37 cellular contexts compared by ENCODE assay signal in the genomic region with DNA sequence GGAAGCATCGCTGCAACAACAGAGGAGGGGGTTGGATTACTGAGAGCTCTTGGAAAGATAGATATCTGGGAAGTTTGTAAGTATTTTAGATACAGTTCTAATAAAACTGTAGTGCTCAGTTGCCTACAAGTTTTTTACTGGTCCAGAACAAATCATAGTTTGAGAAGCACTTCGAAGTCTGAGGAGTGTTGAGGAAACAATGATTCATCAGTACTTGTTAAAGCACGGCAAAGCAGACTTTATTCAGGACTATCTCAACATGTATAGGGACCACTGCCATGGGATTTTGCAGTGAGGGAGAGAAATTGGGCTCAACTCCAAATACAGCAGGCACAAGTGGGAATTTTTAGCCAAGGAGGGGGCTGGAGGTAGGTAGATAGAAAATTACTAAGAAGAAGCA. TPM values are rescaled to one million over a fixed set of nuclear protein-coding genes. Genes with fewer than 3 reads are reported as not detected.
"Had no signal": no experiment of that assay in that cellular context is flagged by ENCODE, and none has a peak within 500 bp of the region (broad histone marks: within the 10 kb centered on the region; RNA-seq: fewer than 3 reads in every experiment).

No MANE protein-coding gene starts in this region.

- H3K36me3 ChIP-seq: heart right ventricle, left ventricle myocardium inferior, neural progenitor cell, spleen, tibial nerve had no signal

- H3K27me3 ChIP-seq: tibial nerve had no signal

- DNase-seq: activated CD4-positive, alpha-beta T cell treated with anti-CD3 and anti-CD28 coated beads, Interleukin-2, amount 10 ng/mL, durations not matched to agents 7 days and 5 days; activated CD4-positive, CD25-positive, alpha-beta regulatory T cell treated with anti-CD3 and anti-CD28 coated beads, Interleukin-2, amount 50 U/mL, for 72 hours; activated CD8-positive, alpha-beta T cell treated with anti-CD3 and anti-CD28 coated beads for 36 hours; activated naive CD4-positive, alpha-beta T cell; activated T-cell treated with anti-CD3 and anti-CD28 coated beads, Interleukin-2, amount 50 U/mL, for 4 hours; anterior cingulate cortex; central memory CD4-positive, alpha-beta T cell; effector CD8-positive, alpha-beta T cell; foreskin keratinocyte; heart right ventricle; left ventricle myocardium inferior; mesendoderm; natural killer cell; occipital lobe; right cardiac atrium; spleen; stimulated activated naive CD4-positive, alpha-beta T cell treated with Interleukin-2 at 50 U/mL for 16 hours; SW 1271; T-helper 9 cell had no signal

- H3K27ac Mint-ChIP-seq: activated CD4-positive, alpha-beta T cell treated with anti-CD3 and anti-CD28 coated beads, Interleukin-2, amount 10 ng/mL, durations not matched to agents 7 days and 5 days; activated CD8-positive, alpha-beta T cell treated with anti-CD3 and anti-CD28 coated beads for 36 hours; activated naive CD4-positive, alpha-beta T cell treated with anti-CD3 and anti-CD28 coated beads, Interleukin-2, amount 50 U/mL, for 72 hours; activated T-helper 17 cell treated with anti-CD3 and anti-CD28 coated beads, Interleukin-2, amount 50 U/mL, for 72 hours; brain; natural killer cell; neural progenitor cell; T-helper 1 cell treated with Interleukin-12 subunit alpha and Interleukin-12 subunit beta and Interleukin-4 antibody, amounts not matched to agents 30 μg/mL and 1 μg/mL, for 36 hours had no signal

- H3K4me1 Mint-ChIP-seq: brain, neural progenitor cell had no signal

- H3K9me3 Mint-ChIP-seq: activated CD4-positive, alpha-beta T cell treated with anti-CD3 and anti-CD28 coated beads, Interleukin-2, amount 10 ng/mL, durations not matched to agents 7 days and 5 days; activated naive CD4-positive, alpha-beta T cell treated with anti-CD3 and anti-CD28 coated beads, Interleukin-2, amount 50 U/mL, for 72 hours; natural killer cell; neural progenitor cell had no signal

- H3K27ac ChIP-seq: foreskin keratinocyte, heart right ventricle, left ventricle myocardium inferior, neural progenitor cell, spleen, tibial nerve, VCaP had no signal

- ATAC-seq: activated CD8-positive, alpha-beta T cell treated with anti-CD3 and anti-CD28 coated beads for 36 hours; activated naive CD4-positive, alpha-beta T cell treated with anti-CD3 and anti-CD28 coated beads, Interleukin-2, amount 50 U/mL, for 72 hours; activated T-cell treated with anti-CD3 and anti-CD28 coated beads, Interleukin-2, amount 50 U/mL, for 4 hours; activated T-helper 17 cell treated with anti-CD3 and anti-CD28 coated beads, Interleukin-2, amount 50 U/mL, for 72 hours; foreskin keratinocyte; heart right ventricle; natural killer cell; right cardiac atrium had no signal

- H3K4me3 Mint-ChIP-seq: activated CD4-positive, alpha-beta T cell treated with anti-CD3 and anti-CD28 coated beads, Interleukin-2, amount 10 ng/mL, durations not matched to agents 7 days and 5 days; activated CD8-positive, alpha-beta T cell treated with anti-CD3 and anti-CD28 coated beads for 36 hours; activated T-cell treated with anti-CD3 and anti-CD28 coated beads, Interleukin-2, amount 50 U/mL, for 4 hours; activated T-helper 17 cell treated with anti-CD3 and anti-CD28 coated beads, Interleukin-2, amount 50 U/mL, for 72 hours; brain; natural killer cell; neural progenitor cell; T-helper 1 cell treated with Interleukin-12 subunit alpha and Interleukin-12 subunit beta and Interleukin-4 antibody, amounts not matched to agents 30 μg/mL and 1 μg/mL, for 36 hours had no signal

- FAIRE-seq: colon, endometrium, islet of Langerhans, TTC549 had no signal

- H3K9ac ChIP-seq: neural progenitor cell had no signal

- H3K4me2 ChIP-seq: neural progenitor cell had no signal

- H3K4me1 ChIP-seq: foreskin keratinocyte, neural progenitor cell, tibial nerve had no signal

- H3K36me3 Mint-ChIP-seq: brain, natural killer cell, neural progenitor cell had no signal

- H2AFZ ChIP-seq: neural progenitor cell had no signal

- H3K4me3 ChIP-seq: heart right ventricle, left ventricle myocardium inferior, lung, neural progenitor cell, spleen, tibial nerve had no signal

RNA-seq across cellular contexts. Expression of a gene that starts 53.4 kb away (rescaled TPM):
- total RNA-seq: activated CD4-positive, alpha-beta T cell treated with anti-CD3 and anti-CD28 coated beads, Interleukin-2, amount 10 ng/mL, durations not matched to agents 7 days and 5 days; activated CD8-positive, alpha-beta T cell treated with anti-CD3 and anti-CD28 coated beads for 36 hours; activated naive CD4-positive, alpha-beta T cell treated with anti-CD3 and anti-CD28 coated beads, Interleukin-2, amount 50 U/mL, for 72 hours; activated T-cell treated with anti-CD3 and anti-CD28 coated beads, Interleukin-2, amount 50 U/mL, for 4 hours; activated T-helper 17 cell treated with anti-CD3 and anti-CD28 coated beads, Interleukin-2, amount 50 U/mL, for 72 hours; dermis microvascular lymphatic vessel endothelial cell; foreskin keratinocyte; heart right ventricle; left ventricle myocardium inferior; lung; mononuclear cell; natural killer cell; occipital lobe; right cardiac atrium; spleen; temporal lobe; tibial nerve; ureter had no signal
- polyA plus RNA-seq: adipose tissue, esophagus, foreskin keratinocyte, heart right ventricle, lung, right cardiac atrium, spleen had no signal
